ENCODE assay signal across 12 cellular contexts in the genomic region with DNA sequence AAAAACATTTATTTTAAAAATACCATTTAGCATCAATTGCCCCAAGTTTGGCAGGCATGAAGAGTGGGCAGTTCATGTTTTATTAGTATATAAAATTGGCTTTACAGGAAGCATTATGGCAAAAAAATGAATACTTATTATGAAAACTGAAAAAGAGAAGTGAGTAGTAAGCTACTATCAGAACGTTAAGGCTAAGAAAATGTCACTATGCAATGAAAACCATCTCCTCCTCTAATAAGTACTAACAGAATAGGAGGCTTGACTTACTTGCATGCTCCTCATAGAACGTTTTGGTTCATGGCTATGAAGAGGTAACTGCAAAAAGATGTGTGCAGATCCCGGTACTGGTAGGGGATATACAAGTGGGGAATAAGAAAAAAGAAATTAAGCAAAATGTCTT. TPM values are rescaled to one million over a fixed set of nuclear protein-coding genes. Genes with fewer than 3 reads are reported as not detected.
A peak's percentile ranks its signal among the peaks of the same experiment; 100 is the strongest.
DNase-seq lines count a peak whose midpoint lies in the region; ATAC-seq lines count a peak whose summit lies in the region.
"Had no signal": no experiment of that assay in that cellular context is flagged by ENCODE, and none has a peak within 500 bp of the region (broad histone marks: within the 10 kb centered on the region; RNA-seq: fewer than 3 reads in every experiment).

No MANE protein-coding gene starts in this region.

- ATAC-seq in HG02588 (IDR thresholded peaks at IDR 0.05; ENCODE audit: unreplicated experiment) (peak; percentile 49), HG03196 (IDR thresholded peaks at IDR 0.05; ENCODE audit: unreplicated experiment) (peak; percentile 55), left ventricle myocardium superior (no peak)
- peak; percentile 70 for ATAC-seq in stimulated activated memory B cell treated with anti-CD40 and anti-IgM and Interleukin-4, amounts not matched to agents 10 μg/mL and 1 μg/mL and 100 μg/mL, for 72 hours
- no peak for ATAC-seq in activated CD4-positive, alpha-beta T cell treated with anti-CD3 and anti-CD28 coated beads for 36 hours
- ATAC-seq: activated T-helper 17 cell treated with anti-CD3 and anti-CD28 coated beads, Interleukin-2, amount 50 U/mL, for 72 hours; HepG2 had no signal

- DNase-seq in NOMO-1 treated with DMSO at 0.1 percent for 48 hours (lab: John Stamatoyannopoulos, UW; ENCODE audit: unreplicated experiment) = peak; percentile 33
- no peak for DNase-seq in NOMO-1 treated with dmso at 0.1 percent for 144 hours (lab: John Stamatoyannopoulos, UW; ENCODE audit: unreplicated experiment)
- no peak for DNase-seq in head of caudate nucleus
- DNase-seq in activated CD4-positive, alpha-beta T cell treated with anti-CD3 and anti-CD28 coated beads for 36 hours = no peak
- DNase-seq in left ventricle myocardium superior = no peak
- DNase-seq: NCI-H2029 treated with DMSO at 0.1 percent for 48 hours, PC-9 had no signal

- H3K4me3 Mint-ChIP-seq in stimulated activated memory B cell treated with anti-CD40 and anti-IgM and Interleukin-4, amounts not matched to agents 10 μg/mL and 1 μg/mL and 100 μg/mL, for 72 hours = peak overlapping the region; percentile 62
- no peak overlapping the region for H3K4me3 Mint-ChIP-seq in activated CD4-positive, alpha-beta T cell treated with anti-CD3 and anti-CD28 coated beads for 36 hours
- H3K4me3 Mint-ChIP-seq: activated T-helper 17 cell treated with anti-CD3 and anti-CD28 coated beads, Interleukin-2, amount 50 U/mL, for 72 hours had no signal

- H3K27me3 Mint-ChIP-seq in stimulated activated memory B cell treated with anti-CD40 and anti-IgM and Interleukin-4, amounts not matched to agents 10 μg/mL and 1 μg/mL and 100 μg/mL, for 72 hours = no peaks in the 10 kb centered on the region
- H3K27me3 Mint-ChIP-seq in activated CD4-positive, alpha-beta T cell treated with anti-CD3 and anti-CD28 coated beads for 36 hours = no peaks in the 10 kb centered on the region
- H3K27me3 Mint-ChIP-seq: activated T-helper 17 cell treated with anti-CD3 and anti-CD28 coated beads, Interleukin-2, amount 50 U/mL, for 72 hours had no signal

- POLR2A ChIA-PET in activated CD4-positive, alpha-beta T cell treated with anti-CD3 and anti-CD28 coated beads for 36 hours (lab: Charles Lee) = no interaction called here

- peaks cover 55% of the 10 kb centered on the region for H3K4me1 Mint-ChIP-seq in stimulated activated memory B cell treated with anti-CD40 and anti-IgM and Interleukin-4, amounts not matched to agents 10 μg/mL and 1 μg/mL and 100 μg/mL, for 72 hours
- H3K4me1 Mint-ChIP-seq in activated CD4-positive, alpha-beta T cell treated with anti-CD3 and anti-CD28 coated beads for 36 hours = peaks cover 3% of the 10 kb centered on the region

- H3K9me3 Mint-ChIP-seq in stimulated activated memory B cell treated with anti-CD40 and anti-IgM and Interleukin-4, amounts not matched to agents 10 μg/mL and 1 μg/mL and 100 μg/mL, for 72 hours = peaks cover 8% of the 10 kb centered on the region
- H3K9me3 Mint-ChIP-seq in activated CD4-positive, alpha-beta T cell treated with anti-CD3 and anti-CD28 coated beads for 36 hours (ENCODE audit: low read depth) = no peaks in the 10 kb centered on the region
- H3K9me3 Mint-ChIP-seq: activated T-helper 17 cell treated with anti-CD3 and anti-CD28 coated beads, Interleukin-2, amount 50 U/mL, for 72 hours had no signal

- H3K27ac Mint-ChIP-seq in stimulated activated memory B cell treated with anti-CD40 and anti-IgM and Interleukin-4, amounts not matched to agents 10 μg/mL and 1 μg/mL and 100 μg/mL, for 72 hours = peak overlapping the region; percentile 57
- no peak overlapping the region for H3K27ac Mint-ChIP-seq in activated CD4-positive, alpha-beta T cell treated with anti-CD3 and anti-CD28 coated beads for 36 hours
- H3K27ac Mint-ChIP-seq: activated T-helper 17 cell treated with anti-CD3 and anti-CD28 coated beads, Interleukin-2, amount 50 U/mL, for 72 hours had no signal

- peaks cover 20% of the 10 kb centered on the region for H3K36me3 Mint-ChIP-seq in stimulated activated memory B cell treated with anti-CD40 and anti-IgM and Interleukin-4, amounts not matched to agents 10 μg/mL and 1 μg/mL and 100 μg/mL, for 72 hours
- peaks cover 1% of the 10 kb centered on the region for H3K36me3 Mint-ChIP-seq in activated CD4-positive, alpha-beta T cell treated with anti-CD3 and anti-CD28 coated beads for 36 hours (ENCODE audit: low read depth)

- CTCF ChIA-PET in activated CD4-positive, alpha-beta T cell treated with anti-CD3 and anti-CD28 coated beads for 36 hours (lab: Charles Lee) = interaction anchor here (0.6 kb wide), 1 partner anchor 61 kb away, joined by 3 read pairs; no protein-coding TSS in a partner anchor

- intact Hi-C loops in head of caudate nucleus (cut with DNase I) = loop anchor here (5.0 kb wide), 1 partner anchor 266 kb away; no protein-coding TSS in a partner anchor
- intact Hi-C loops in activated CD4-positive, alpha-beta T cell treated with anti-CD3 and anti-CD28 coated beads for 36 hours (cut with DNase I, micrococcal nuclease) = loop anchor here in 1 of 2 experiments (10.0 kb wide), 1 partner anchor 484 kb away; no protein-coding TSS in a partner anchor
- intact Hi-C loops in left ventricle myocardium superior (cut with micrococcal nuclease) = no loop called here

RNA-seq across cellular contexts. Expression of a gene that starts 23.6 kb away (rescaled TPM):
- 1 to 10 TPM in 1 of 2 experiments, under 1 TPM in 1; 0.87 to 1.7 TPM for total RNA-seq in activated CD4-positive, alpha-beta T cell treated with anti-CD3 and anti-CD28 coated beads for 36 hours
- total RNA-seq in left ventricle myocardium superior = 3.0 TPM

RNA-seq across cellular contexts. Expression of a gene that starts 34.1 kb away (rescaled TPM):
- 10 to 100 TPM; 15.8 to 15.9 TPM for total RNA-seq in activated CD4-positive, alpha-beta T cell treated with anti-CD3 and anti-CD28 coated beads for 36 hours
- total RNA-seq in left ventricle myocardium superior = 43.1 TPM

RNA-seq across cellular contexts. Expression of a gene that starts 47.2 kb away (rescaled TPM):
- 10 to 100 TPM; 31.4 to 36.8 TPM for total RNA-seq in activated CD4-positive, alpha-beta T cell treated with anti-CD3 and anti-CD28 coated beads for 36 hours
- 66.7 TPM for total RNA-seq in left ventricle myocardium superior

Comparison
In these comparisons a context has a peak if more than half of its experiments do, and no peak if none do; other contexts are left out.
1. ATAC-seq: peak in HG02588 (single experiment), HG03196 (single experiment) and stimulated activated memory B cell treated with anti-CD40 and anti-IgM and Interleukin-4, amounts not matched to agents 10 μg/mL and 1 μg/mL and 100 μg/mL, for 72 hours (single experiment); none in activated CD4-positive, alpha-beta T cell treated with anti-CD3 and anti-CD28 coated beads for 36 hours (single experiment) and left ventricle myocardium superior (single experiment).